ENCODE assay signal across 1 cellular context in the genomic region with DNA sequence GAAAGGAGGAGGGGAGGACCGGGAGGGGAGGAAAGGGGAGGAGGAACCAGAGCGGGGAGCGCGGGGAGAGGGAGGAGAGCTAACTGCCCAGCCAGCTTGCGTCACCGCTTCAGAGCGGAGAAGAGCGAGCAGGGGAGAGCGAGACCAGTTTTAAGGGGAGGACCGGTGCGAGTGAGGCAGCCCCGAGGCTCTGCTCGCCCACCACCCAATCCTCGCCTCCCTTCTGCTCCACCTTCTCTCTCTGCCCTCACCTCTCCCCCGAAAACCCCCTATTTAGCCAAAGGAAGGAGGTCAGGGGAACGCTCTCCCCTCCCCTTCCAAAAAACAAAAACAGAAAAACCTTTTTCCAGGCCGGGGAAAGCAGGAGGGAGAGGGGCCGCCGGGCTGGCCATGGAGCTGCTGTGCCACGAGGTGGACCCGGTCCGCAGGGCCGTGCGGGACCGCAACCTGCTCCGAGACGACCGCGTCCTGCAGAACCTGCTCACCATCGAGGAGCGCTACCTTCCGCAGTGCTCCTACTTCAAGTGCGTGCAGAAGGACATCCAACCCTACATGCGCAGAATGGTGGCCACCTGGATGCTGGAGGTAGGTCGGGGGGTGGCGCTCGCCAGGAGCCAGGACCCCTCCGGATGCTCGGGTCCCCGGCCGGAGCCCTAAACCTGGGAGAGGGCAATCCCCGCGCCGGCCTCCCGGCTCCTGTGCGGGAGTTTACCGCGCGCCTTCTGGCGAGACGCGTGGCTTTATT.
TF ChIP-seq lines count a peak whose summit lies in the region.

A gene (plus strand): TSS at position 112 of the 745 bp plus-strand sequence. CDS start 279 bp downstream, at position 391.

TF ChIP-seq in HepG2, 621 proteins besides CTCF, POLR2A, EP300 and RAD21 (continued from another document):
- TF ChIP-seq, protein P1, sequence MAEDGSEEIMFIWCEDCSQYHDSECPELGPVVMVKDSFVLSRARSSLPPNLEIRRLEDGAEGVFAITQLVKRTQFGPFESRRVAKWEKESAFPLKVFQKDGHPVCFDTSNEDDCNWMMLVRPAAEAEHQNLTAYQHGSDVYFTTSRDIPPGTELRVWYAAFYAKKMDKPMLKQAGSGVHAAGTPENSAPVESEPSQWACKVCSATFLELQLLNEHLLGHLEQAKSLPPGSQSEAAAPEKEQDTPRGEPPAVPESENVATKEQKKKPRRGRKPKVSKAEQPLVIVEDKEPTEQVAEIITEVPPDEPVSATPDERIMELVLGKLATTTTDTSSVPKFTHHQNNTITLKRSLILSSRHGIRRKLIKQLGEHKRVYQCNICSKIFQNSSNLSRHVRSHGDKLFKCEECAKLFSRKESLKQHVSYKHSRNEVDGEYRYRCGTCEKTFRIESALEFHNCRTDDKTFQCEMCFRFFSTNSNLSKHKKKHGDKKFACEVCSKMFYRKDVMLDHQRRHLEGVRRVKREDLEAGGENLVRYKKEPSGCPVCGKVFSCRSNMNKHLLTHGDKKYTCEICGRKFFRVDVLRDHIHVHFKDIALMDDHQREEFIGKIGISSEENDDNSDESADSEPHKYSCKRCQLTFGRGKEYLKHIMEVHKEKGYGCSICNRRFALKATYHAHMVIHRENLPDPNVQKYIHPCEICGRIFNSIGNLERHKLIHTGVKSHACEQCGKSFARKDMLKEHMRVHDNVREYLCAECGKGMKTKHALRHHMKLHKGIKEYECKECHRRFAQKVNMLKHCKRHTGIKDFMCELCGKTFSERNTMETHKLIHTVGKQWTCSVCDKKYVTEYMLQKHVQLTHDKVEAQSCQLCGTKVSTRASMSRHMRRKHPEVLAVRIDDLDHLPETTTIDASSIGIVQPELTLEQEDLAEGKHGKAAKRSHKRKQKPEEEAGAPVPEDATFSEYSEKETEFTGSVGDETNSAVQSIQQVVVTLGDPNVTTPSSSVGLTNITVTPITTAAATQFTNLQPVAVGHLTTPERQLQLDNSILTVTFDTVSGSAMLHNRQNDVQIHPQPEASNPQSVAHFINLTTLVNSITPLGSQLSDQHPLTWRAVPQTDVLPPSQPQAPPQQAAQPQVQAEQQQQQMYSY (CRISPR knock-in tag; IDR thresholded peaks at IDR 0.05): no peak
- TF ChIP-seq, protein P2, sequence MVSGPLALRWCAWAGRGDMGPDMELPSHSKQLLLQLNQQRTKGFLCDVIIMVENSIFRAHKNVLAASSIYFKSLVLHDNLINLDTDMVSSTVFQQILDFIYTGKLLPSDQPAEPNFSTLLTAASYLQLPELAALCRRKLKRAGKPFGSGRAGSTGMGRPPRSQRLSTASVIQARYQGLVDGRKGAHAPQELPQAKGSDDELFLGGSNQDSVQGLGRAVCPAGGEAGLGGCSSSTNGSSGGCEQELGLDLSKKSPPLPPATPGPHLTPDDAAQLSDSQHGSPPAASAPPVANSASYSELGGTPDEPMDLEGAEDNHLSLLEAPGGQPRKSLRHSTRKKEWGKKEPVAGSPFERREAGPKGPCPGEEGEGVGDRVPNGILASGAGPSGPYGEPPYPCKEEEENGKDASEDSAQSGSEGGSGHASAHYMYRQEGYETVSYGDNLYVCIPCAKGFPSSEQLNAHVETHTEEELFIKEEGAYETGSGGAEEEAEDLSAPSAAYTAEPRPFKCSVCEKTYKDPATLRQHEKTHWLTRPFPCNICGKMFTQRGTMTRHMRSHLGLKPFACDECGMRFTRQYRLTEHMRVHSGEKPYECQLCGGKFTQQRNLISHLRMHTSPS (CRISPR knock-in tag; IDR thresholded peaks at IDR 0.05; ENCODE audit: low read depth): no peak
